In the genomic region with DNA sequence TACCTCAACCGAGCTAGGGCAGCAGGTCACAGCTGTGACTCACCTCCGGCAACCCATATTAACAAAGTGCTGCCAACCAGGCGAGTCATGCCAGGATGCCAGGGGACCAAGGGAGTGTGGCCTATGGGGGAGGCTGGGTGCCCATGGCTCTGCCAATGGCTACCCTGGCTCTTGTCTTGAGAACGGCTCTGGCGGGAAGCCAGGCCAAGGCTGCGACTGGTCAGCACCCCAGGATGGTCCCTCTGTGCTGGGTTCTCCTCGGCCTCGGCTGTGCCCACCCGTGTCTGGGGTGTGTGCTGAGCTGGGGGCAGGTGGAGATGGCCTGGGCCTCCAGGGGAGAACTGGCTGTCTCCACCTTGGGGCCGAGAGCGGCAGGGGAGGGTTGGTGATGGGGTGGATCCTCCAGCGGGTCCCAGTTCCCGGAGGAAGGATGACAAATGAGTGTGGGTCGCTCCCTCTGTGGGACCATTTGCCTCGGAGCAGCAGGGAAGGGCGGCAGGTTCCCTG, we compare ENCODE assay signal across 2 cellular contexts.
TF ChIP-seq lines count a peak whose summit lies in the region.

No MANE protein-coding gene starts in this region.

TF ChIP-seq in IMR-90, 13 proteins besides CTCF, POLR2A, EP300 and RAD21 (continued from another document):
- no peak for TF ChIP-seq SMC3 (IDR thresholded peaks at IDR 0.05; ENCODE audit: low read depth, low read length)
- TF ChIP-seq NFE2L2 (IDR thresholded peaks at IDR 0.05; ENCODE audit: low read depth, low read length) = no peak
- TF ChIP-seq, protein P1, sequence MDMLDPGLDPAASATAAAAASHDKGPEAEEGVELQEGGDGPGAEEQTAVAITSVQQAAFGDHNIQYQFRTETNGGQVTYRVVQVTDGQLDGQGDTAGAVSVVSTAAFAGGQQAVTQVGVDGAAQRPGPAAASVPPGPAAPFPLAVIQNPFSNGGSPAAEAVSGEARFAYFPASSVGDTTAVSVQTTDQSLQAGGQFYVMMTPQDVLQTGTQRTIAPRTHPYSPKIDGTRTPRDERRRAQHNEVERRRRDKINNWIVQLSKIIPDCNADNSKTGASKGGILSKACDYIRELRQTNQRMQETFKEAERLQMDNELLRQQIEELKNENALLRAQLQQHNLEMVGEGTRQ (IDR thresholded peaks at IDR 0.05; ENCODE audit: low read depth, low read length) = no peak
- peak; percentile 73 for TF ChIP-seq FOS (IDR thresholded peaks at IDR 0.05; ENCODE audit: low read depth, low read length)

TF ChIP-seq in GM12878, 131 proteins besides CTCF, POLR2A, EP300 and RAD21 (continued from another document):
- TF ChIP-seq, protein P2, sequence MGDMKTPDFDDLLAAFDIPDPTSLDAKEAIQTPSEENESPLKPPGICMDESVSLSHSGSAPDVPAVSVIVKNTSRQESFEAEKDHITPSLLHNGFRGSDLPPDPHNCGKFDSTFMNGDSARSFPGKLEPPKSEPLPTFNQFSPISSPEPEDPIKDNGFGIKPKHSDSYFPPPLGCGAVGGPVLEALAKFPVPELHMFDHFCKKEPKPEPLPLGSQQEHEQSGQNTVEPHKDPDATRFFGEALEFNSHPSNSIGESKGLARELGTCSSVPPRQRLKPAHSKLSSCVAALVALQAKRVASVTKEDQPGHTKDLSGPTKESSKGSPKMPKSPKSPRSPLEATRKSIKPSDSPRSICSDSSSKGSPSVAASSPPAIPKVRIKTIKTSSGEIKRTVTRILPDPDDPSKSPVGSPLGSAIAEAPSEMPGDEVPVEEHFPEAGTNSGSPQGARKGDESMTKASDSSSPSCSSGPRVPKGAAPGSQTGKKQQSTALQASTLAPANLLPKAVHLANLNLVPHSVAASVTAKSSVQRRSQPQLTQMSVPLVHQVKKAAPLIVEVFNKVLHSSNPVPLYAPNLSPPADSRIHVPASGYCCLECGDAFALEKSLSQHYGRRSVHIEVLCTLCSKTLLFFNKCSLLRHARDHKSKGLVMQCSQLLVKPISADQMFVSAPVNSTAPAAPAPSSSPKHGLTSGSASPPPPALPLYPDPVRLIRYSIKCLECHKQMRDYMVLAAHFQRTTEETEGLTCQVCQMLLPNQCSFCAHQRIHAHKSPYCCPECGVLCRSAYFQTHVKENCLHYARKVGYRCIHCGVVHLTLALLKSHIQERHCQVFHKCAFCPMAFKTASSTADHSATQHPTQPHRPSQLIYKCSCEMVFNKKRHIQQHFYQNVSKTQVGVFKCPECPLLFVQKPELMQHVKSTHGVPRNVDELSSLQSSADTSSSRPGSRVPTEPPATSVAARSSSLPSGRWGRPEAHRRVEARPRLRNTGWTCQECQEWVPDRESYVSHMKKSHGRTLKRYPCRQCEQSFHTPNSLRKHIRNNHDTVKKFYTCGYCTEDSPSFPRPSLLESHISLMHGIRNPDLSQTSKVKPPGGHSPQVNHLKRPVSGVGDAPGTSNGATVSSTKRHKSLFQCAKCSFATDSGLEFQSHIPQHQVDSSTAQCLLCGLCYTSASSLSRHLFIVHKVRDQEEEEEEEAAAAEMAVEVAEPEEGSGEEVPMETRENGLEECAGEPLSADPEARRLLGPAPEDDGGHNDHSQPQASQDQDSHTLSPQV (IDR thresholded peaks at IDR 0.05) = no peak
- TF ChIP-seq FOXK2 (IDR thresholded peaks at IDR 0.05) (no peak), SMC3 (IDR thresholded peaks at IDR 0.05; ENCODE audit: borderline replicate concordance, low read length) (no peak), MYB (IDR thresholded peaks at IDR 0.05; ENCODE audit: borderline replicate concordance, low read depth, low read length) (no peak), SMAD1 (IDR thresholded peaks at IDR 0.05; ENCODE audit: low read depth, partially characterized antibody) (no peak), SREBF1 (IDR thresholded peaks at IDR 0.05; ENCODE audit: low read length) (no peak), RCOR1 (conservative IDR thresholded peaks at IDR 0.05; ENCODE audit: low read depth, low read length) (no peak), PAX8 (IDR thresholded peaks at IDR 0.05) (no peak), LARP7 (IDR thresholded peaks at IDR 0.05) (no peak), HDAC6 (IDR thresholded peaks at IDR 0.05; ENCODE audit: unreplicated experiment) (no peak)
- TF ChIP-seq, protein P3, sequence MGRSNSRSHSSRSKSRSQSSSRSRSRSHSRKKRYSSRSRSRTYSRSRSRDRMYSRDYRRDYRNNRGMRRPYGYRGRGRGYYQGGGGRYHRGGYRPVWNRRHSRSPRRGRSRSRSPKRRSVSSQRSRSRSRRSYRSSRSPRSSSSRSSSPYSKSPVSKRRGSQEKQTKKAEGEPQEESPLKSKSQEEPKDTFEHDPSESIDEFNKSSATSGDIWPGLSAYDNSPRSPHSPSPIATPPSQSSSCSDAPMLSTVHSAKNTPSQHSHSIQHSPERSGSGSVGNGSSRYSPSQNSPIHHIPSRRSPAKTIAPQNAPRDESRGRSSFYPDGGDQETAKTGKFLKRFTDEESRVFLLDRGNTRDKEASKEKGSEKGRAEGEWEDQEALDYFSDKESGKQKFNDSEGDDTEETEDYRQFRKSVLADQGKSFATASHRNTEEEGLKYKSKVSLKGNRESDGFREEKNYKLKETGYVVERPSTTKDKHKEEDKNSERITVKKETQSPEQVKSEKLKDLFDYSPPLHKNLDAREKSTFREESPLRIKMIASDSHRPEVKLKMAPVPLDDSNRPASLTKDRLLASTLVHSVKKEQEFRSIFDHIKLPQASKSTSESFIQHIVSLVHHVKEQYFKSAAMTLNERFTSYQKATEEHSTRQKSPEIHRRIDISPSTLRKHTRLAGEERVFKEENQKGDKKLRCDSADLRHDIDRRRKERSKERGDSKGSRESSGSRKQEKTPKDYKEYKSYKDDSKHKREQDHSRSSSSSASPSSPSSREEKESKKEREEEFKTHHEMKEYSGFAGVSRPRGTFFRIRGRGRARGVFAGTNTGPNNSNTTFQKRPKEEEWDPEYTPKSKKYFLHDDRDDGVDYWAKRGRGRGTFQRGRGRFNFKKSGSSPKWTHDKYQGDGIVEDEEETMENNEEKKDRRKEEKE (IDR thresholded peaks at IDR 0.05) = no peak
- TF ChIP-seq, protein P4, sequence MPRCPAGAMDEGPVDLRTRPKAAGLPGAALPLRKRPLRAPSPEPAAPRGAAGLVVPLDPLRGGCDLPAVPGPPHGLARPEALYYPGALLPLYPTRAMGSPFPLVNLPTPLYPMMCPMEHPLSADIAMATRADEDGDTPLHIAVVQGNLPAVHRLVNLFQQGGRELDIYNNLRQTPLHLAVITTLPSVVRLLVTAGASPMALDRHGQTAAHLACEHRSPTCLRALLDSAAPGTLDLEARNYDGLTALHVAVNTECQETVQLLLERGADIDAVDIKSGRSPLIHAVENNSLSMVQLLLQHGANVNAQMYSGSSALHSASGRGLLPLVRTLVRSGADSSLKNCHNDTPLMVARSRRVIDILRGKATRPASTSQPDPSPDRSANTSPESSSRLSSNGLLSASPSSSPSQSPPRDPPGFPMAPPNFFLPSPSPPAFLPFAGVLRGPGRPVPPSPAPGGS (IDR thresholded peaks at IDR 0.05; ENCODE audit: borderline replicate concordance, insufficient read depth, low read depth, low read length, poor library complexity, severe bottlenecking) = no peak
- TF ChIP-seq, protein P5, sequence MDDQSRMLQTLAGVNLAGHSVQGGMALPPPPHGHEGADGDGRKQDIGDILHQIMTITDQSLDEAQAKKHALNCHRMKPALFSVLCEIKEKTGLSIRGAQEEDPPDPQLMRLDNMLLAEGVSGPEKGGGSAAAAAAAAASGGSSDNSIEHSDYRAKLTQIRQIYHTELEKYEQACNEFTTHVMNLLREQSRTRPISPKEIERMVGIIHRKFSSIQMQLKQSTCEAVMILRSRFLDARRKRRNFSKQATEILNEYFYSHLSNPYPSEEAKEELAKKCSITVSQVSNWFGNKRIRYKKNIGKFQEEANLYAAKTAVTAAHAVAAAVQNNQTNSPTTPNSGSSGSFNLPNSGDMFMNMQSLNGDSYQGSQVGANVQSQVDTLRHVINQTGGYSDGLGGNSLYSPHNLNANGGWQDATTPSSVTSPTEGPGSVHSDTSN (IDR thresholded peaks at IDR 0.05; ENCODE audit: insufficient replicate concordance, low read depth, low read length) = no peak
